In the genomic region with DNA sequence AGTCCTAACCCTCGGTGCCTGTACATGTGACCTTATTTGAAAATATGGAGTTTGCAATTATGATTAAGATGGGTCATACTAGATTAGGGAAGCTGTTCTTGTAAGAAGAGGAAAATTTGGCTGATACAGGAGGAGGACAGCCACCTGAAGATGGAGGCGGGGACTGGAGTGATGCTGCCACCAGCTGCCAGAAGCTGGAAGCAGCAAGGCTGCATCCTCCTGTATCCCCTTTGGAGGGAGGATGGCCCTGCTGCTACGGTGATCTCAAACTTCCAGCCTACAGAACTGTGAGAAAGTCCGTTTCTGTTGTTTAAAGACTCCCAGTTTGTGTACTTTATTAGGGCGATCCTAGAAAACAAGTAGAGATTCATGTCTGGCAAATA, we compare ENCODE assay signal across 8 cellular contexts. TPM values are rescaled to one million over a fixed set of nuclear protein-coding genes. Genes with fewer than 3 reads are reported as not detected.
DNase-seq lines count a peak whose midpoint lies in the region; ATAC-seq and TF ChIP-seq lines count a peak whose summit lies in the region.
"Not testable (repeated sequence)": the region's sequence is repeated elsewhere in the genome, so short reads cannot be mapped to it uniquely, and the experiment has no call there.

No MANE protein-coding gene starts in this region.

- H3K9ac ChIP-seq in KMS-11; iPS-20b (ENCODE audit: low read depth, low read length): not testable (repeated sequence)

- H3K9me3 Mint-ChIP-seq in activated CD8-positive, alpha-beta T cell treated with anti-CD3 and anti-CD28 coated beads, Interleukin-2, amount 10 ng/mL, durations not matched to agents 7 days and 5 days (ENCODE audit: insufficient read depth); chondrocyte (ENCODE audit: low read depth); osteocyte (ENCODE audit: unreplicated experiment): not testable (repeated sequence)

- H3K27ac ChIP-seq in KMS-11; PC-9; iPS-20b (ENCODE audit: low read length): not testable (repeated sequence)

- H3K79me2 ChIP-seq in KMS-11 (ENCODE audit: insufficient read depth, low read depth): not testable (repeated sequence)
- peaks cover 16% of the 10 kb centered on the region for H3K79me2 ChIP-seq in PC-9 (ENCODE audit: low read depth)

- not testable (repeated sequence) for H4K20me1 ChIP-seq in KMS-11 (ENCODE audit: insufficient read depth); PC-9 (ENCODE audit: insufficient read depth)

- POLR2A ChIA-PET in PC-9 (lab: Charles Lee; ENCODE audit: unreplicated experiment); activated CD8-positive, alpha-beta T cell treated with anti-CD3 and anti-CD28 coated beads, Interleukin-2, amount 10 ng/mL, durations not matched to agents 7 days and 5 days (lab: Charles Lee): not testable (repeated sequence)

- H3K4me1 ChIP-seq in KMS-11 (ENCODE audit: low read depth, poor library complexity, severe bottlenecking); PC-9 (replicated peaks; ENCODE audit: insufficient read depth); iPS-20b (ENCODE audit: insufficient read depth, low read length): not testable (repeated sequence)

- not testable (repeated sequence) for ATAC-seq in activated CD8-positive, alpha-beta T cell treated with anti-CD3 and anti-CD28 coated beads, Interleukin-2, amount 10 ng/mL, durations not matched to agents 7 days and 5 days

- not testable (repeated sequence) for H3K27me3 ChIP-seq in KMS-11 (ENCODE audit: insufficient read depth, low read depth); PC-9 (ENCODE audit: insufficient read depth, low read depth); iPS-20b (ENCODE audit: insufficient read depth, low read length)

- not testable (repeated sequence) for H3K36me3 Mint-ChIP-seq in activated CD8-positive, alpha-beta T cell treated with anti-CD3 and anti-CD28 coated beads, Interleukin-2, amount 10 ng/mL, durations not matched to agents 7 days and 5 days (ENCODE audit: low read depth); chondrocyte (ENCODE audit: low read depth); osteocyte (ENCODE audit: unreplicated experiment)

- H3K4me2 ChIP-seq in KMS-11 (peak overlapping the region; percentile 66; the same call in 1 of the 2 replicates), PC-9 (peak overlapping the region; percentile 78)

- intact Hi-C loops in PC-9 (cut with micrococcal nuclease; ENCODE audit: unreplicated experiment): not testable (repeated sequence)

- not testable (repeated sequence) for H3K27me3 Mint-ChIP-seq in activated CD8-positive, alpha-beta T cell treated with anti-CD3 and anti-CD28 coated beads, Interleukin-2, amount 10 ng/mL, durations not matched to agents 7 days and 5 days (ENCODE audit: low read depth); chondrocyte (ENCODE audit: low read depth); osteocyte (ENCODE audit: unreplicated experiment)

- not testable (repeated sequence) for BruUV-seq in PC-9 (replicated peaks; lab: Mats Ljungman, UMichigan)

- H3K4me1 Mint-ChIP-seq in activated CD8-positive, alpha-beta T cell treated with anti-CD3 and anti-CD28 coated beads, Interleukin-2, amount 10 ng/mL, durations not matched to agents 7 days and 5 days (ENCODE audit: low read depth): peaks cover 20% of the 10 kb centered on the region
- peaks cover 22% of the 10 kb centered on the region for H3K4me1 Mint-ChIP-seq in chondrocyte (ENCODE audit: low read depth)
- peaks cover 19% of the 10 kb centered on the region for H3K4me1 Mint-ChIP-seq in osteocyte (ENCODE audit: unreplicated experiment)

- peak overlapping the region; percentile 80 for H3K4me3 Mint-ChIP-seq in activated CD8-positive, alpha-beta T cell treated with anti-CD3 and anti-CD28 coated beads, Interleukin-2, amount 10 ng/mL, durations not matched to agents 7 days and 5 days
- H3K4me3 Mint-ChIP-seq in chondrocyte (ENCODE audit: unreplicated experiment) (peak overlapping the region; percentile 79), osteocyte (ENCODE audit: unreplicated experiment) (peak overlapping the region; percentile 82)

- not testable (repeated sequence) for DNase-seq in AG10803 (ENCODE audit: low read depth); PC-9; activated CD8-positive, alpha-beta T cell treated with anti-CD3 and anti-CD28 coated beads, Interleukin-2, amount 10 ng/mL, durations not matched to agents 7 days and 5 days; chondrocyte (ENCODE audit: low spot score); osteocyte (ENCODE audit: extremely low spot score, unreplicated experiment)

- H3F3A ChIP-seq in PC-9 (ENCODE audit: insufficient read depth, low read depth): not testable (repeated sequence)

- H3K4me3 ChIP-seq in AG10803 (ENCODE audit: low read length): peak overlapping the region; percentile 91
- not testable (repeated sequence) for H3K4me3 ChIP-seq in KMS-11 (IDR thresholded peaks at IDR 0.05; ENCODE audit: insufficient read depth, low read depth, low read length)
- H3K4me3 ChIP-seq in PC-9: peak overlapping the region; percentile 92; the same call in 1 of the 2 replicates
- H3K4me3 ChIP-seq in iPS-20b (ENCODE audit: low read length): peak overlapping the region; percentile 98; the same call in 1 of the 2 replicates

- not testable (repeated sequence) for H3K9me3 ChIP-seq in PC-9 (ENCODE audit: insufficient read depth, low read depth); iPS-20b (ENCODE audit: insufficient read depth, low read depth, low read length)

- H3K27ac Mint-ChIP-seq in activated CD8-positive, alpha-beta T cell treated with anti-CD3 and anti-CD28 coated beads, Interleukin-2, amount 10 ng/mL, durations not matched to agents 7 days and 5 days; chondrocyte (ENCODE audit: unreplicated experiment); osteocyte (ENCODE audit: unreplicated experiment): not testable (repeated sequence)

- H2AFZ ChIP-seq in KMS-11 (ENCODE audit: low read depth) (peak overlapping the region; percentile 78), PC-9 (peak overlapping the region; percentile 93)

- H3K36me3 ChIP-seq in KMS-11 (ENCODE audit: insufficient read depth); PC-9 (ENCODE audit: low read depth); iPS-20b (ENCODE audit: insufficient read depth, low read depth, low read length): not testable (repeated sequence)

- TF ChIP-seq CTCF in AG10803 (conservative IDR thresholded peaks at IDR 0.05; ENCODE audit: low read length) (peak; percentile 19; the same call in 1 of the 2 replicates), GM12874 (IDR thresholded peaks at IDR 0.05; ENCODE audit: insufficient read depth, low read depth, low read length) (0 out of 2 replicates have a peak, but pooled peaks have one; percentile 19), PC-9 (conservative IDR thresholded peaks at IDR 0.05) (peak; percentile 46; the same call in 1 of the 2 replicates), chondrocyte (IDR thresholded peaks at IDR 0.05) (peak; percentile 17), osteocyte (IDR thresholded peaks at IDR 0.05) (peak; percentile 23)
- not testable (repeated sequence) for TF ChIP-seq CTCF in KMS-11 (conservative IDR thresholded peaks at IDR 0.05; ENCODE audit: low read depth, low read length)

- not testable (repeated sequence) for H3K9me2 ChIP-seq in PC-9 (ENCODE audit: insufficient read depth)

- CTCF ChIA-PET in PC-9 (lab: Charles Lee): interaction anchor here (0.6 kb wide), 2 partner anchors 413 to 514 kb away, joined by 5 to 9 read pairs; no protein-coding TSS in a partner anchor
- CTCF ChIA-PET in activated CD8-positive, alpha-beta T cell treated with anti-CD3 and anti-CD28 coated beads, Interleukin-2, amount 10 ng/mL, durations not matched to agents 7 days and 5 days (lab: Charles Lee): interaction anchor here (0.7 to 2.8 kb wide), 12 partner anchors 8 to 440 kb away, joined by 3 to 11 read pairs (median 4); no protein-coding TSS in a partner anchor

RNA-seq across cellular contexts. Expression of a gene that starts 1.0 kb away (rescaled TPM):
- total RNA-seq in PC-9 (2021) (18.6 and 22.9 TPM in 2 replicates), chondrocyte (13.9 to 20.2 TPM (median 14.4 TPM) in 3 replicates), osteocyte (14.0 and 20.0 TPM in 2 replicates)
- 10 to 100 TPM in 1 of 2 experiments, 1 to 10 TPM in 1; 9.6 to 11.6 TPM for total RNA-seq in activated CD8-positive, alpha-beta T cell treated with anti-CD3 and anti-CD28 coated beads, Interleukin-2, amount 10 ng/mL, durations not matched to agents 7 days and 5 days

RNA-seq across cellular contexts. Expression of a gene that starts 7.1 kb away (rescaled TPM):
- total RNA-seq in PC-9 (2021): not detected in 2 replicates
- not detected for total RNA-seq in activated CD8-positive, alpha-beta T cell treated with anti-CD3 and anti-CD28 coated beads, Interleukin-2, amount 10 ng/mL, durations not matched to agents 7 days and 5 days
- total RNA-seq in chondrocyte: not detected in 3 replicates
- total RNA-seq in osteocyte: not detected in 2 replicates
